Comparison of ENCODE assay signal across 8 cellular contexts in genomic region chr11:67503119-67504022, GRCh38. TPM values are rescaled to one million over a fixed set of nuclear protein-coding genes. Genes with fewer than 3 reads are reported as not detected.
A peak's percentile ranks its signal among the peaks of the same experiment; 100 is the strongest.
DNase-seq lines count a peak whose midpoint lies in the region; ATAC-seq and TF ChIP-seq lines count a peak whose summit lies in the region.

No MANE protein-coding gene starts in this region.

- H3K27ac Mint-ChIP-seq in GM23338, result no peak overlapping the region

- no peak for TF ChIP-seq POLR2A in sigmoid colon (IDR thresholded peaks at IDR 0.05)

- peak overlapping the region; percentile 91 for H3K4me3 ChIP-seq in GM23338
- H3K4me3 ChIP-seq in SK-N-MC, result peak overlapping the region; percentile 76; the same call in 1 of the 2 replicates
- H3K4me3 ChIP-seq in fibroblast of mammary gland (ENCODE audit: control insufficient read depth, low read depth, low read length), result peak overlapping the region; percentile 21
- H3K4me3 ChIP-seq in sigmoid colon, result peak overlapping the region in 3 of 4 donors; percentile 47 to 61 (median 57)

- WGBS in sigmoid colon, 2 donors, result 80 to 83% methylated on average over 20 of the region's 20 CpGs

- H3K79me2 ChIP-seq in GM23338 (replicated peaks; ENCODE audit: insufficient read depth), result peaks cover 5% of the 10 kb centered on the region; the same call in 1 of the 2 replicates

- TF ChIP-seq CTCF in GM23338 (conservative IDR thresholded peaks at IDR 0.05; ENCODE audit: low read depth in 2 of 2) (no peak), fibroblast of mammary gland (conservative IDR thresholded peaks at IDR 0.05; ENCODE audit: control insufficient read depth, insufficient read depth, low read depth, low read length) (no peak), sigmoid colon (IDR thresholded peaks at IDR 0.05) (no peak)

- H3K9me2 ChIP-seq in GM23338 (ENCODE audit: insufficient read depth), result no peaks in the 10 kb centered on the region

- H4K20me1 ChIP-seq in GM23338 (replicated peaks; ENCODE audit: insufficient read depth), result peaks cover 15% of the 10 kb centered on the region

- DNase-seq in GM23338 (ENCODE audit: low spot score) (no peak), SK-N-MC (ENCODE audit: low read depth, low spot score) (no peak), fibroblast of mammary gland (ENCODE audit: low read depth) (no peak), sigmoid colon (no peak), NCI-H1694 (lab: John Stamatoyannopoulos, UW) (no peak), NCI-H2029 treated with DMSO at 0.1 percent for 48 hours (lab: John Stamatoyannopoulos, UW) (no peak)
- no peak for DNase-seq in activated effector memory CD4-positive, alpha-beta T cell treated with Interleukin-2 at 50 U/mL for 16 hours

- H3K9me3 ChIP-seq in SK-N-MC (ENCODE audit: low read depth, low read length) (no peaks in the 10 kb centered on the region), sigmoid colon (no peaks in the 10 kb centered on the region)

- peaks cover 18% of the 10 kb centered on the region for H3K27me3 Mint-ChIP-seq in GM23338 (ENCODE audit: insufficient read depth, low read depth, poor library complexity)

- H3K4me1 Mint-ChIP-seq in GM23338, result peaks cover 23% of the 10 kb centered on the region

- H3K4me3 Mint-ChIP-seq in GM23338, result peak overlapping the region; percentile 62

- H3F3A ChIP-seq in GM23338 (replicated peaks; ENCODE audit: low read depth), result peaks cover 16% of the 10 kb centered on the region; the same call in 1 of the 2 replicates

- H3K9ac ChIP-seq in SK-N-MC (ENCODE audit: insufficient read length), result no peak overlapping the region

- ATAC-seq in GM23338 (no peak), GM21619 (IDR thresholded peaks at IDR 0.05; ENCODE audit: unreplicated experiment) (no peak)

- intact Hi-C loops in sigmoid colon (cut with DNase I), result no loop called here

- H3K27ac ChIP-seq in GM23338 (ENCODE audit: low read depth), result no peak overlapping the region
- H3K27ac ChIP-seq in SK-N-MC, result no peak overlapping the region
- H3K27ac ChIP-seq in sigmoid colon, result no peak overlapping the region

- no peaks in the 10 kb centered on the region; the same call in 1 of the 2 replicates for H3K27me3 ChIP-seq in GM23338 (ENCODE audit: insufficient read depth)
- peaks cover 9 to 43% (median 30%) of the 10 kb centered on the region in 3 donors for H3K27me3 ChIP-seq in sigmoid colon

- H3K9me3 Mint-ChIP-seq in GM23338, result no peaks in the 10 kb centered on the region; the same call in 2 of the 3 replicates

- H3K36me3 ChIP-seq in GM23338 (ENCODE audit: insufficient read depth), result peaks cover 4% of the 10 kb centered on the region; the same call in 1 of the 2 replicates
- no peaks in the 10 kb centered on the region for H3K36me3 ChIP-seq in SK-N-MC (ENCODE audit: insufficient read depth, low read length)
- peaks cover 0 to 7% (median 0%) of the 10 kb centered on the region in 4 donors for H3K36me3 ChIP-seq in sigmoid colon

- no peak overlapping the region for H2AFZ ChIP-seq in GM23338

- peaks cover 16% of the 10 kb centered on the region for H3K36me3 Mint-ChIP-seq in GM23338 (ENCODE audit: low read depth)

- no peak for TF ChIP-seq EP300 in sigmoid colon (IDR thresholded peaks at IDR 0.05)

- H3K4me1 ChIP-seq in GM23338 (ENCODE audit: insufficient read depth) (peaks cover 21% of the 10 kb centered on the region), sigmoid colon (peaks cover 0 to 49% (median 43%) of the 10 kb centered on the region in 4 donors)

- H3K4me2 ChIP-seq in GM23338, result peak overlapping the region; percentile 95

TF ChIP-seq in GM23338, 12 proteins besides CTCF, POLR2A, EP300 and RAD21 (continues in another document):
- TF ChIP-seq NANOG (IDR thresholded peaks at IDR 0.05; ENCODE audit: borderline replicate concordance) (no peak), ZNF331 (CRISPR knock-in tag; IDR thresholded peaks at IDR 0.05; ENCODE audit: low read depth) (no peak), JUNB (IDR thresholded peaks at IDR 0.05; ENCODE audit: unreplicated experiment) (no peak), POLR2AphosphoS5 (IDR thresholded peaks at IDR 0.05; ENCODE audit: low read depth) (no peak), ZNF462 (CRISPR knock-in tag; IDR thresholded peaks at IDR 0.05) (no peak), STAT1 (IDR thresholded peaks at IDR 0.05; ENCODE audit: unreplicated experiment) (no peak), EZH2phosphoT487 (IDR thresholded peaks at IDR 0.05; ENCODE audit: unreplicated experiment) (no peak)

RNA-seq across cellular contexts. Expression of gene PITPNM1, which starts 1.8 kb away (rescaled TPM):
- total RNA-seq in GM23338 (2014; rRNA removed; shearing (Covaris generic)), result 46.8 and 57.1 TPM in 2 replicates
- polyA plus RNA-seq in GM23338 (2016; fragmentation: Nextera tagmentation; extraction: Ambion mirVana) (8.7 and 9.1 TPM in 2 replicates), sigmoid colon (10 to 100 TPM; 16.2 to 69.1 (median 36.1) TPM)
- total RNA-seq in sigmoid colon, result 10 to 100 TPM in 1 of 4 donors, 1 to 10 TPM in 3; 3.2 to 16.0 (median 5.6) TPM

RNA-seq across cellular contexts. Expression of gene CDK2AP2, which starts 4.6 kb away (rescaled TPM):
- total RNA-seq in GM23338 (2014; rRNA removed; shearing (Covaris generic)), result 39.8 and 48.6 TPM in 2 replicates
- polyA plus RNA-seq in GM23338 (2016; fragmentation: Nextera tagmentation; extraction: Ambion mirVana) (120 and 128 TPM in 2 replicates), sigmoid colon (100 to 1,000 TPM in 2 of 3 donors, 10 to 100 TPM in 1; 64.9 to 126 (median 101) TPM)
- total RNA-seq in sigmoid colon, result 10 to 100 TPM; 13.3 to 32.9 (median 23.7) TPM

RNA-seq across cellular contexts. Expression of gene CABP2, which starts 19.9 kb away (rescaled TPM):
- not detected in 2 replicates for total RNA-seq in GM23338 (2014; rRNA removed; shearing (Covaris generic))
- polyA plus RNA-seq in GM23338 (2016; fragmentation: Nextera tagmentation; extraction: Ambion mirVana) (not detected in 2 replicates), sigmoid colon (not detected)
- total RNA-seq in sigmoid colon, result not detected

RNA-seq across cellular contexts. Expression of gene AIP, which starts 20.5 kb away (rescaled TPM):
- 22.1 and 29.1 TPM in 2 replicates for total RNA-seq in GM23338 (2014; rRNA removed; shearing (Covaris generic))
- polyA plus RNA-seq in GM23338 (2016; fragmentation: Nextera tagmentation; extraction: Ambion mirVana), result 32.1 and 33.3 TPM in 2 replicates
- total RNA-seq in sigmoid colon, result 100 to 1,000 TPM; 103 to 120 (median 109) TPM
- 10 to 100 TPM; 71.2 to 82.3 (median 76.6) TPM for polyA plus RNA-seq in sigmoid colon

RNA-seq across cellular contexts. Expression of gene TMEM134, which starts 34.3 kb away (rescaled TPM):
- 61.4 and 101 TPM in 2 replicates for total RNA-seq in GM23338 (2014; rRNA removed; shearing (Covaris generic))
- polyA plus RNA-seq in GM23338 (2016; fragmentation: Nextera tagmentation; extraction: Ambion mirVana) (64.7 and 69.2 TPM in 2 replicates), sigmoid colon (10 to 100 TPM; 66.7 to 96.1 (median 69.1) TPM)
- 100 to 1,000 TPM in 3 of 4 donors, 10 to 100 TPM in 1; 54.6 to 137 (median 121) TPM for total RNA-seq in sigmoid colon

Comparison
In these comparisons a context has a peak if more than half of its experiments do, and no peak if none do; other contexts are left out.
1. H3K4me3 ChIP-seq: peak in every context shown above with its lines; median percentile 91 in GM23338; 76 in SK-N-MC; 57 in sigmoid colon; 21 in fibroblast of mammary gland.